ENCODE assay signal across 1 cellular context in the genomic region with DNA sequence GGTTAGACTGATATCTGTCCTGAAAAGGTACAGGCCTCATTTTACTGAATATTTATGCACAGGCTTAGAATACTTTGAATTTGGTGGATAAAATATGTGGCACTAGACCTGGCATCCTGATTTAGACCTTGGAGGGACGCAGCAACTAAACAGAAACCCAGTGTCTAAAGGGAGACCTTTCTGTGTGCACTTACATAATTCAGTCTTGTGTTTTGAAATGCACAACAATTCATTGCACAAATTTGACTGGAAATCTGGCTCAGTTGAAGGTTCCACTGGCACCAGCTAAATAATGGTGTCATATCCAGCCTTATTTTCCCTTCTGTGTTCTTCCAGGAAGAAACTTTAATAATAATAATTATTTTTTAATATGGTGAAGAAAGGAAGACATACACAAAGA.
TF ChIP-seq lines count a peak whose summit lies in the region.

No MANE protein-coding gene starts in this region.

TF ChIP-seq in SK-N-SH, 30 proteins besides CTCF, POLR2A, EP300 and RAD21 (continued from another document):
- TF ChIP-seq, protein P1, sequence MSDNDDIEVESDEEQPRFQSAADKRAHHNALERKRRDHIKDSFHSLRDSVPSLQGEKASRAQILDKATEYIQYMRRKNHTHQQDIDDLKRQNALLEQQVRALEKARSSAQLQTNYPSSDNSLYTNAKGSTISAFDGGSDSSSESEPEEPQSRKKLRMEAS (IDR thresholded peaks at IDR 0.05; ENCODE audit: low read depth) = no peak
TF ChIP-seq in SK-N-SH: peak in this region for 0.
